1 cellular context compared by ENCODE assay signal in genomic region chr7:2279873-2280272, GRCh38.
TF ChIP-seq lines count a peak whose summit lies in the region.

No MANE protein-coding gene starts in this region.

TF ChIP-seq in IMR-90, 13 proteins besides CTCF, POLR2A, EP300 and RAD21:
- TF ChIP-seq MAZ (IDR thresholded peaks at IDR 0.05; ENCODE audit: borderline replicate concordance, low read depth, low read length): no peak
- TF ChIP-seq BHLHE40 (IDR thresholded peaks at IDR 0.05; ENCODE audit: low read depth, low read length): no peak
- no peak for TF ChIP-seq MAFK (IDR thresholded peaks at IDR 0.05; ENCODE audit: low read depth, low read length)
- no peak for TF ChIP-seq NFE2L2 (IDR thresholded peaks at IDR 0.05; ENCODE audit: low read depth, low read length)
- no peak for TF ChIP-seq MXI1 (IDR thresholded peaks at IDR 0.05; ENCODE audit: borderline replicate concordance, low read depth, low read length)
- no peak for TF ChIP-seq USF2 (IDR thresholded peaks at IDR 0.05; ENCODE audit: low read depth, low read length)
- TF ChIP-seq CEBPB (IDR thresholded peaks at IDR 0.05; ENCODE audit: low read depth, low read length): no peak
- TF ChIP-seq RFX5 (IDR thresholded peaks at IDR 0.05; ENCODE audit: low read depth, low read length): no peak
- no peak for TF ChIP-seq ELK1 (IDR thresholded peaks at IDR 0.05; ENCODE audit: borderline replicate concordance, low read depth, low read length)
- no peak for TF ChIP-seq SMC3 (IDR thresholded peaks at IDR 0.05; ENCODE audit: low read depth, low read length)
- TF ChIP-seq FOS (IDR thresholded peaks at IDR 0.05; ENCODE audit: low read depth, low read length): no peak
- no peak for TF ChIP-seq RCOR1 (IDR thresholded peaks at IDR 0.05; ENCODE audit: insufficient replicate concordance, low read length)
- TF ChIP-seq CHD1 (IDR thresholded peaks at IDR 0.05; ENCODE audit: low read depth, low read length): no peak
